In genomic region chr6:144332177-144332576, GRCh38 we compare ENCODE assay signal across 24 cellular contexts. TPM values are rescaled to one million over a fixed set of nuclear protein-coding genes. Genes with fewer than 3 reads are reported as not detected.
DNase-seq lines count a peak whose midpoint lies in the region; ATAC-seq and TF ChIP-seq lines count a peak whose summit lies in the region.
"Had no signal": no experiment of that assay in that cellular context is flagged by ENCODE, and none has a peak within 500 bp of the region (broad histone marks: within the 10 kb centered on the region; RNA-seq: fewer than 3 reads in every experiment).

No MANE protein-coding gene starts in this region.

- H3K79me2 ChIP-seq in GM23338 (replicated peaks; ENCODE audit: insufficient read depth) (peaks cover 66% of the 10 kb centered on the region), PC-9 (ENCODE audit: low read depth) (peaks cover 79% of the 10 kb centered on the region)

- TF ChIP-seq CTCF in GM23338 (conservative IDR thresholded peaks at IDR 0.05; ENCODE audit: low read depth in 2 of 2) (no peak), PC-9 (conservative IDR thresholded peaks at IDR 0.05) (no peak), left lung (IDR thresholded peaks at IDR 0.05) (no peak), psoas muscle (IDR thresholded peaks at IDR 0.05) (no peak), gastroesophageal sphincter (IDR thresholded peaks at IDR 0.05) (no peak)

- H3K9me3 ChIP-seq in PC-9 (ENCODE audit: insufficient read depth, low read depth) (no peaks in the 10 kb centered on the region), left lung (no peaks in the 10 kb centered on the region), psoas muscle (no peaks in the 10 kb centered on the region), gastroesophageal sphincter (no peaks in the 10 kb centered on the region)
- H3K9me3 ChIP-seq: Peyer's patch, upper lobe of left lung had no signal

- H3F3A ChIP-seq in GM23338 (replicated peaks; ENCODE audit: low read depth) (no peaks in the 10 kb centered on the region), PC-9 (ENCODE audit: insufficient read depth, low read depth) (peaks cover 17% of the 10 kb centered on the region)

- no peaks in the 10 kb centered on the region for H3K36me3 ChIP-seq in GM23338 (ENCODE audit: insufficient read depth)
- no peaks in the 10 kb centered on the region for H3K36me3 ChIP-seq in PC-9 (ENCODE audit: low read depth)
- H3K36me3 ChIP-seq in left lung: no peaks in the 10 kb centered on the region
- no peaks in the 10 kb centered on the region for H3K36me3 ChIP-seq in psoas muscle (ENCODE audit: insufficient read depth in 1 of 2, low read depth in 1 of 2)
- H3K36me3 ChIP-seq in gastroesophageal sphincter: no peaks in the 10 kb centered on the region
- H3K36me3 ChIP-seq: Peyer's patch, upper lobe of left lung had no signal

- H3K27ac ChIP-seq in GM23338 (ENCODE audit: low read depth): peak overlapping the region; percentile 76
- H3K27ac ChIP-seq in PC-9: peak overlapping the region; percentile 78
- peak overlapping the region in 1 of 2 donors; percentile 24 for H3K27ac ChIP-seq in left lung
- H3K27ac ChIP-seq in psoas muscle: peak overlapping the region; percentile 10
- H3K27ac ChIP-seq in gastroesophageal sphincter: no peak overlapping the region
- H3K27ac ChIP-seq: Peyer's patch had no signal

- TF ChIP-seq POLR2A in gastroesophageal sphincter (IDR thresholded peaks at IDR 0.05): no peak

- H3K4me1 Mint-ChIP-seq in GM23338: peaks cover 78% of the 10 kb centered on the region

- ATAC-seq in GM23338 (no peak), left lung (no peak), psoas muscle (no peak), HG03432 (IDR thresholded peaks at IDR 0.05; ENCODE audit: unreplicated experiment) (no peak), HG03571 (IDR thresholded peaks at IDR 0.05; ENCODE audit: unreplicated experiment) (no peak), gastroesophageal sphincter (no peak)
- ATAC-seq: stimulated activated naive CD8-positive, alpha-beta T cell treated with anti-CD3 and anti-CD28 coated beads, Interleukin-15, Interleukin-2, amounts not matched to agents 100 U/mL and 50 U/mL, for 24 hours had no signal

- intact Hi-C loops in PC-9 (cut with micrococcal nuclease; ENCODE audit: unreplicated experiment): no loop called here
- intact Hi-C loops in left lung (cut with DNase I): no loop called here
- intact Hi-C loops in psoas muscle (cut with DNase I): no loop called here

- H3K4me3 Mint-ChIP-seq in GM23338: peak overlapping the region; percentile 81
- H3K4me3 Mint-ChIP-seq: activated B cell treated with CpG ODN at 0.5 μM for 24 hours; activated CD4-positive, alpha-beta memory T cell treated with anti-CD3 and anti-CD28 coated beads, Interleukin-2, amount 10 ng/mL, durations not matched to agents 7 days and 5 days; central memory CD8-positive, alpha-beta T cell; neural crest cell had no signal

- DNase-seq in GM23338 (ENCODE audit: low spot score) (no peak), PC-9 (no peak), left lung (no peak), psoas muscle (no peak), NCI-H1048 (lab: John Stamatoyannopoulos, UW) (no peak)
- DNase-seq: activated B cell treated with CpG ODN at 0.5 μM for 24 hours; activated CD4-positive, alpha-beta memory T cell treated with anti-CD3 and anti-CD28 coated beads, Interleukin-2, amount 10 ng/mL, durations not matched to agents 7 days and 5 days; activated naive CD4-positive, alpha-beta T cell; activated T-cell treated with anti-CD3 and anti-CD28 coated beads for 4 hours; DND-41; KG1; NCI-H1092; NCI-H1930; NCI-H446; Peyer's patch; stimulated activated CD4-positive, alpha-beta T cell treated with anti-CD3 and anti-CD28 coated beads, Interleukin-4, amount 100 ng/mL, for 1 hour; stimulated activated naive CD8-positive, alpha-beta T cell treated with anti-CD3 and anti-CD28 coated beads, Interleukin-15, Interleukin-2, amounts not matched to agents 100 U/mL and 50 U/mL, for 24 hours; upper lobe of left lung had no signal

- H3K27ac Mint-ChIP-seq in GM23338: peak overlapping the region; percentile 99
- H3K27ac Mint-ChIP-seq: activated B cell treated with CpG ODN at 0.5 μM for 24 hours; activated CD4-positive, alpha-beta memory T cell treated with anti-CD3 and anti-CD28 coated beads, Interleukin-2, amount 10 ng/mL, durations not matched to agents 7 days and 5 days had no signal

- no TSS peak for BruUV-seq in PC-9 (replicated peaks; lab: Mats Ljungman, UMichigan)

- H3K9me3 Mint-ChIP-seq in GM23338: no peaks in the 10 kb centered on the region
- H3K9me3 Mint-ChIP-seq: activated B cell treated with CpG ODN at 0.5 μM for 24 hours; activated CD4-positive, alpha-beta memory T cell treated with anti-CD3 and anti-CD28 coated beads, Interleukin-2, amount 10 ng/mL, durations not matched to agents 7 days and 5 days; central memory CD8-positive, alpha-beta T cell; neural crest cell had no signal

- H3K4me3 ChIP-seq in GM23338 (peak overlapping the region; percentile 9; the same call in 1 of the 2 replicates), PC-9 (peak overlapping the region; percentile 68), left lung (peak overlapping the region; percentile 2 to 30), psoas muscle (no peak overlapping the region), gastroesophageal sphincter (no peak overlapping the region)
- H3K4me3 ChIP-seq: Peyer's patch, smooth muscle cell had no signal

- H3K9me2 ChIP-seq in GM23338 (ENCODE audit: insufficient read depth): no peaks in the 10 kb centered on the region
- peaks cover 4% of the 10 kb centered on the region; the same call in 1 of the 2 replicates for H3K9me2 ChIP-seq in PC-9 (ENCODE audit: insufficient read depth)

- TF ChIP-seq EP300 in gastroesophageal sphincter (IDR thresholded peaks at IDR 0.05): no peak

- POLR2A ChIA-PET in PC-9 (lab: Charles Lee; ENCODE audit: unreplicated experiment): no interaction called here

- H3K36me3 Mint-ChIP-seq in GM23338 (ENCODE audit: low read depth): no peaks in the 10 kb centered on the region

- H2AFZ ChIP-seq in GM23338: no peak overlapping the region
- no peak overlapping the region for H2AFZ ChIP-seq in PC-9

- H3K4me2 ChIP-seq in GM23338 (peak overlapping the region; percentile 61), PC-9 (peak overlapping the region; percentile 94)

- H4K20me1 ChIP-seq in GM23338 (replicated peaks; ENCODE audit: insufficient read depth): no peaks in the 10 kb centered on the region
- H4K20me1 ChIP-seq in PC-9 (ENCODE audit: insufficient read depth): no peaks in the 10 kb centered on the region

- CTCF ChIA-PET in PC-9 (lab: Charles Lee): no interaction called here

- 94 to 98% (median 97%) methylated on average over 3 of the region's 3 CpGs for WGBS in psoas muscle, 3 donors
- 86 to 100% methylated on average over 1 to 3 of the region's 3 CpGs for WGBS in gastroesophageal sphincter (ENCODE audit: low coverage in 1 of 2), 2 donors

- no peaks in the 10 kb centered on the region for H3K27me3 ChIP-seq in GM23338 (ENCODE audit: insufficient read depth)
- H3K27me3 ChIP-seq in PC-9 (ENCODE audit: insufficient read depth, low read depth): no peaks in the 10 kb centered on the region
- no peaks in the 10 kb centered on the region for H3K27me3 ChIP-seq in left lung
- no peaks in the 10 kb centered on the region for H3K27me3 ChIP-seq in psoas muscle (ENCODE audit: insufficient read depth in 3 of 3, low read length in 2 of 3)
- no peaks in the 10 kb centered on the region for H3K27me3 ChIP-seq in gastroesophageal sphincter
- H3K27me3 ChIP-seq: Peyer's patch, upper lobe of left lung had no signal

- peaks cover 10% of the 10 kb centered on the region for H3K27me3 Mint-ChIP-seq in GM23338 (ENCODE audit: insufficient read depth, low read depth, poor library complexity)
- H3K27me3 Mint-ChIP-seq: activated B cell treated with CpG ODN at 0.5 μM for 24 hours; activated CD4-positive, alpha-beta memory T cell treated with anti-CD3 and anti-CD28 coated beads, Interleukin-2, amount 10 ng/mL, durations not matched to agents 7 days and 5 days; central memory CD8-positive, alpha-beta T cell had no signal

- peaks cover 60% of the 10 kb centered on the region for H3K4me1 ChIP-seq in GM23338 (ENCODE audit: insufficient read depth)
- H3K4me1 ChIP-seq in PC-9 (replicated peaks; ENCODE audit: insufficient read depth): peaks cover 35% of the 10 kb centered on the region
- peaks cover 7 to 45% of the 10 kb centered on the region in 2 donors for H3K4me1 ChIP-seq in left lung
- H3K4me1 ChIP-seq in psoas muscle: peaks cover 56% of the 10 kb centered on the region
- H3K4me1 ChIP-seq in gastroesophageal sphincter: peaks cover 0 to 57% (median 4%) of the 10 kb centered on the region in 3 donors

TF ChIP-seq in GM23338, 12 proteins besides CTCF, POLR2A, EP300 and RAD21:
- no peak for TF ChIP-seq NANOG (IDR thresholded peaks at IDR 0.05; ENCODE audit: borderline replicate concordance)

RNA-seq across cellular contexts. Expression of gene UTRN, which starts 47.0 kb away (rescaled TPM):
- total RNA-seq in GM23338 (2014; rRNA removed; shearing (Covaris generic)): 86.8 and 121 TPM in 2 replicates
- polyA plus RNA-seq in GM23338 (2016; fragmentation: Nextera tagmentation; extraction: Ambion mirVana) (34.8 and 53.9 TPM in 2 replicates), psoas muscle (10 to 100 TPM in 1 of 3 donors, 1 to 10 TPM in 2; 6.0 to 10.8 (median 8.6) TPM)
- total RNA-seq in PC-9 (2021) (108 and 125 TPM in 2 replicates), left lung (100 to 1,000 TPM; 238 to 253 TPM), psoas muscle (10 to 100 TPM; 29.1 to 64.9 (median 43.7) TPM), gastroesophageal sphincter (100 to 1,000 TPM in 3 of 4 donors, 10 to 100 TPM in 1; 95.9 to 251 (median 139) TPM)

Comparison
In these comparisons a context has a peak if more than half of its experiments do, and no peak if none do; other contexts are left out.
1. H3K27ac ChIP-seq: peak in GM23338 (single experiment), PC-9 (single experiment) and psoas muscle (single experiment); none in gastroesophageal sphincter (0 of 4).
2. H3K4me3 ChIP-seq: peak in GM23338 (single experiment), PC-9 (single experiment) and left lung (2 of 2); none in psoas muscle (single experiment) and gastroesophageal sphincter (0 of 2).